In genomic region chr9:129111143-129111761, GRCh38 we compare ENCODE assay signal across 8 cellular contexts. TPM values are rescaled to one million over a fixed set of nuclear protein-coding genes. Genes with fewer than 3 reads are reported as not detected.
DNase-seq lines count a peak whose midpoint lies in the region; ATAC-seq and TF ChIP-seq lines count a peak whose summit lies in the region.

PTPA (plus strand) TSS chr9:129111415; CDS start chr9:129111601, 186 bp downstream.

- no peaks in the 10 kb centered on the region for H3K9me3 Mint-ChIP-seq in activated CD4-positive, alpha-beta memory T cell treated with anti-CD3 and anti-CD28 coated beads, Interleukin-2, amount 10 ng/mL, durations not matched to agents 7 days and 5 days

- peaks cover 3% of the 10 kb centered on the region for H3K36me3 Mint-ChIP-seq in activated CD4-positive, alpha-beta memory T cell treated with anti-CD3 and anti-CD28 coated beads, Interleukin-2, amount 10 ng/mL, durations not matched to agents 7 days and 5 days (ENCODE audit: low read depth)

- H3K27ac ChIP-seq in duodenal mucosa (ENCODE audit: low read depth, low read length): peak within 1 kb of the TSS; percentile 88
- peak within 1 kb of the TSS; percentile 93 for H3K27ac ChIP-seq in lower lobe of right lung

- no peaks in the 10 kb centered on the region for H3K9me3 ChIP-seq in BE2C
- H3K9me3 ChIP-seq in duodenal mucosa (ENCODE audit: control insufficient read depth in 1 of 2, low read length in 2 of 2): no peaks in the 10 kb centered on the region
- H3K9me3 ChIP-seq in lower lobe of right lung: no peaks in the 10 kb centered on the region

- TF ChIP-seq CTCF in BE2C (IDR thresholded peaks at IDR 0.05; ENCODE audit: low read depth, low read length) (no peak), lower lobe of right lung (IDR thresholded peaks at IDR 0.05) (no peak)

- peaks cover 39% of the 10 kb centered on the region for H3K4me1 Mint-ChIP-seq in activated CD4-positive, alpha-beta memory T cell treated with anti-CD3 and anti-CD28 coated beads, Interleukin-2, amount 10 ng/mL, durations not matched to agents 7 days and 5 days

- H3K9ac ChIP-seq in duodenal mucosa (ENCODE audit: low read depth in 1 of 2, low read length in 2 of 2): peak within 1 kb of the TSS; percentile 76 to 81

- CTCF ChIA-PET in activated CD4-positive, alpha-beta memory T cell treated with anti-CD3 and anti-CD28 coated beads, Interleukin-2, amount 10 ng/mL, durations not matched to agents 7 days and 5 days (lab: Charles Lee): interaction anchor here (0.5 to 1.6 kb wide), 6 partner anchors 8 to 894 kb away, joined by 3 to 9 read pairs (median 3); partner anchors contain the start of gene NTMT1

- peak; percentile 83 for ATAC-seq in GM19324 (IDR thresholded peaks at IDR 0.05; ENCODE audit: low FRiP score, unreplicated experiment)
- ATAC-seq in HG03457 (IDR thresholded peaks at IDR 0.05; ENCODE audit: unreplicated experiment): peak; percentile 54
- peak; percentile 94 to 95 for ATAC-seq in lower lobe of right lung

- H3K27ac Mint-ChIP-seq in activated CD4-positive, alpha-beta memory T cell treated with anti-CD3 and anti-CD28 coated beads, Interleukin-2, amount 10 ng/mL, durations not matched to agents 7 days and 5 days: peak within 1 kb of the TSS; percentile 94

- no peaks in the 10 kb centered on the region for H3K36me3 ChIP-seq in BE2C
- H3K36me3 ChIP-seq in duodenal mucosa (ENCODE audit: control insufficient read depth in 1 of 2, insufficient read depth in 2 of 2, low read length in 2 of 2): peaks cover 0 to 13% of the 10 kb centered on the region in 2 donors
- H3K36me3 ChIP-seq in lower lobe of right lung: peaks cover 14% of the 10 kb centered on the region

- H3K27me3 ChIP-seq in BE2C: no peaks in the 10 kb centered on the region
- no peaks in the 10 kb centered on the region for H3K27me3 ChIP-seq in duodenal mucosa (ENCODE audit: control insufficient read depth in 1 of 2, insufficient read depth in 2 of 2, low read length in 2 of 2)
- no peaks in the 10 kb centered on the region for H3K27me3 ChIP-seq in lower lobe of right lung (ENCODE audit: low read depth)

- H3K4me1 ChIP-seq in BE2C (no peaks in the 10 kb centered on the region), duodenal mucosa (ENCODE audit: control insufficient read depth in 1 of 2, insufficient read depth in 2 of 2, low read length in 2 of 2) (peaks cover 29% of the 10 kb centered on the region in 2 donors), lower lobe of right lung (peaks cover 39% of the 10 kb centered on the region)

- DNase-seq in BE2C: peak; percentile 92
- DNase-seq in NCI-H774 (lab: John Stamatoyannopoulos, UW): peak; percentile 91
- peak; percentile 90 for DNase-seq in activated CD4-positive, alpha-beta memory T cell treated with anti-CD3 and anti-CD28 coated beads, Interleukin-2, amount 10 ng/mL, durations not matched to agents 7 days and 5 days
- DNase-seq in lower lobe of right lung: peak; percentile 93
- DNase-seq in stimulated activated CD4-positive, alpha-beta T cell treated with anti-CD3 and anti-CD28 coated beads, TNF-alpha, amount 100 ng/mL, for 4 hours (ENCODE audit: low read depth in 3 of 3): peak; percentile 71 to 78 (median 75)

- intact Hi-C loops in lower lobe of right lung (cut with DNase I): no loop called here

- peak within 1 kb of the TSS; percentile 96 for H3K4me3 Mint-ChIP-seq in activated CD4-positive, alpha-beta memory T cell treated with anti-CD3 and anti-CD28 coated beads, Interleukin-2, amount 10 ng/mL, durations not matched to agents 7 days and 5 days

- no peaks in the 10 kb centered on the region for H3K27me3 Mint-ChIP-seq in activated CD4-positive, alpha-beta memory T cell treated with anti-CD3 and anti-CD28 coated beads, Interleukin-2, amount 10 ng/mL, durations not matched to agents 7 days and 5 days

- POLR2A ChIA-PET in activated CD4-positive, alpha-beta memory T cell treated with anti-CD3 and anti-CD28 coated beads, Interleukin-2, amount 10 ng/mL, durations not matched to agents 7 days and 5 days (lab: Charles Lee): interaction anchor here (1.0 to 1.7 kb wide), 12 partner anchors 10 to 531 kb away, joined by 3 to 9 read pairs (median 4); partner anchors contain the start of genes ASB6, DOLPP1, MIGA2 and NTMT1

- H3K4me3 ChIP-seq in BE2C (ENCODE audit: low read depth, low read length) (peak within 1 kb of the TSS; percentile 76), duodenal mucosa (ENCODE audit: low read depth in 1 of 2, low read length in 2 of 2) (peak within 1 kb of the TSS; percentile 82 to 88), lower lobe of right lung (peak within 1 kb of the TSS; percentile 73)

RNA-seq across cellular contexts. Expression of gene PTPA, which starts in this region (rescaled TPM):
- 175 TPM for polyA plus RNA-seq in BE2C (2012; ENCODE audit: insufficient read depth, insufficient read length, low read depth)
- 10 to 100 TPM; 88.3 to 97.7 TPM for total RNA-seq in activated CD4-positive, alpha-beta memory T cell treated with anti-CD3 and anti-CD28 coated beads, Interleukin-2, amount 10 ng/mL, durations not matched to agents 7 days and 5 days
- total RNA-seq in lower lobe of right lung: 100 TPM

Comparison
In these comparisons a context has a peak if more than half of its experiments do, and no peak if none do; other contexts are left out.
1. Peak in every context shown above with its lines: DNase-seq, ATAC-seq, H3K4me3 ChIP-seq and H3K27ac ChIP-seq.